Comparison of ENCODE assay signal across 2 cellular contexts in the genomic region with DNA sequence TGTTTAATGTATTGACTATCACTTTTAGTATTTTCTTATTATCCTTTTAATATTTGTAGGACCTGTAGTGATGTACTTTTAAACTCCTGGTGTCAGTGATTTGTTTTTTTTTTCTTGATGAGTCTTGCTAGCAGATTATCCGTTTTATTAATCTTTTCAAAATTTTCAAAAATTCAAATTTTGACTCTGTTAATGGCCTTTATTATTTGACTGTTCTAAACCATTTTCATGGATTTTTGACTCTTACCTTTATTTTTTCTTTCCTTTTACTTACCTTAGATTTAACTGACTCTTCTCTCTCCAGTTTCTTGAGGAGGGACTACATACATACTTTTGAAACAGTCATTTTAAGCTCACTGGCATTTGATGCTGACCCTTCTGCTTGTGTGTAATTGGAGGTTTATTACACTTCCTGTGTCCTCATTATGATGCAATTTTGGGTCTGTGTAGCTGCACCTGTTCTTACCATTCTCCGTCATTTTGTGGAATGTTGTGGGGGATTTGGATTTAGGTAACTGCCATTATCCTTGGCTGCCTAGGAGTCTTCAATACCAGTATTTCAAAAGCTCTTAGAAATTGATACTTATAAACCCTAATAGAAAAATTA.
TF ChIP-seq lines count a peak whose summit lies in the region.

No MANE protein-coding gene starts in this region.

TF ChIP-seq in GM23338, 12 proteins besides CTCF, POLR2A, EP300 and RAD21 (continues in another document):
- no peak for TF ChIP-seq REST (IDR thresholded peaks at IDR 0.05; ENCODE audit: unreplicated experiment)
- TF ChIP-seq NANOG (IDR thresholded peaks at IDR 0.05; ENCODE audit: borderline replicate concordance): no peak
- no peak for TF ChIP-seq JUNB (IDR thresholded peaks at IDR 0.05; ENCODE audit: unreplicated experiment)
- no peak for TF ChIP-seq ETS1 (IDR thresholded peaks at IDR 0.05)
- TF ChIP-seq ZNF462 (CRISPR knock-in tag; IDR thresholded peaks at IDR 0.05): no peak
- TF ChIP-seq ZNF114 (CRISPR knock-in tag; IDR thresholded peaks at IDR 0.05): no peak
- TF ChIP-seq POLR2AphosphoS5 (IDR thresholded peaks at IDR 0.05; ENCODE audit: low read depth): no peak
- no peak for TF ChIP-seq STAT1 (IDR thresholded peaks at IDR 0.05; ENCODE audit: unreplicated experiment)
- TF ChIP-seq EZH2phosphoT487 (IDR thresholded peaks at IDR 0.05; ENCODE audit: unreplicated experiment): no peak

TF ChIP-seq in H1, 55 proteins besides CTCF, POLR2A, EP300 and RAD21:
- TF ChIP-seq GTF2F1 (IDR thresholded peaks at IDR 0.05; ENCODE audit: borderline replicate concordance, low read depth, low read length) (no peak), CEBPB (IDR thresholded peaks at IDR 0.05; ENCODE audit: low read depth, low read length) (0 out of 2 replicates have a peak, but pooled peaks have one; percentile 20)
